ENCODE assay signal across 19 cellular contexts in the genomic region with DNA sequence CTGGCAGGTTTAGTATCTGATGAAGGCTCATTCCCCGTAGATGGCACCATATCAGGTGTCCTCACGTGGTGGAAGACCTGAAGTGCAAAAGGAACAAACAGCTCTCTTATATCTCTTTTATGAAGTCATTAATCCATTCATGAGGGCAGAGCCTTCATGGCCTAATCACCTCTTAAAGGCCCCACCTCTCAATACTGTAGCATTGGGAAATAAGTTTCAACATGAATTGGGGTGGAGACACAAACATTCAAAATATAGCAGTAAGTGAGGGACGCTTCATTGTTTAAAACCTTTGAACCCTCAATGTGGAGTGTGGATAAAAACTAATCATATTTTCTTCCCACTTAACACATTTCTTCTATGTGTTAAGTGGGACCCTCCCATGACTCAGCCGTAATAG.
DNase-seq lines count a peak whose midpoint lies in the region; ATAC-seq, FAIRE-seq and TF ChIP-seq lines count a peak whose summit lies in the region.
"Had no signal": no experiment of that assay in that cellular context is flagged by ENCODE, and none has a peak within 500 bp of the region (broad histone marks: within the 10 kb centered on the region; RNA-seq: fewer than 3 reads in every experiment).

No MANE protein-coding gene starts in this region.

- H3K27ac ChIP-seq in mammary epithelial cell (ENCODE audit: insufficient read depth, low read depth, low read length), result peak overlapping the region; percentile 96
- H3K27ac ChIP-seq in breast epithelium, result no peak overlapping the region
- H3K27ac ChIP-seq in keratinocyte (ENCODE audit: control insufficient read depth, insufficient read depth, low read length), result peak overlapping the region; percentile 67
- H3K27ac ChIP-seq: 22Rv1, A549, C4-2B had no signal

- peaks cover 41% of the 10 kb centered on the region for H3K4me1 ChIP-seq in mammary epithelial cell (ENCODE audit: insufficient read depth, low read length)
- H3K4me1 ChIP-seq in breast epithelium, result no peaks in the 10 kb centered on the region
- H3K4me1 ChIP-seq in keratinocyte (ENCODE audit: control insufficient read depth, extremely low read depth, insufficient read depth, low read length), result peaks cover 48% of the 10 kb centered on the region
- H3K4me1 ChIP-seq: A549, HAP-1 had no signal

- H4K20me1 ChIP-seq in mammary epithelial cell (ENCODE audit: insufficient read depth, low read length), result no peaks in the 10 kb centered on the region
- no peaks in the 10 kb centered on the region for H4K20me1 ChIP-seq in keratinocyte (ENCODE audit: control insufficient read depth, extremely low read depth, insufficient read depth, low read length)

- no peaks in the 10 kb centered on the region for H3K27me3 ChIP-seq in mammary epithelial cell (ENCODE audit: insufficient read depth, low read length)
- no peaks in the 10 kb centered on the region for H3K27me3 ChIP-seq in breast epithelium
- H3K27me3 ChIP-seq in keratinocyte (ENCODE audit: control insufficient read depth, extremely low read depth, insufficient read depth, low read length), result no peaks in the 10 kb centered on the region

- DNase-seq in mammary epithelial cell (no peak), breast epithelium (ENCODE audit: low spot score in 2 of 2) (no peak), epithelial cell of esophagus (ENCODE audit: low read depth) (peak; percentile 74), keratinocyte (ENCODE audit: low read depth, low spot score) (no peak), urothelium cell line (ENCODE audit: low spot score) (no peak), progenitor cell of endocrine pancreas (ENCODE audit: low spot score, unreplicated experiment) (no peak)
- DNase-seq in activated T-cell treated with anti-CD3 and anti-CD28 coated beads, Interleukin-2, amount 50 U/mL, for 4 hours, result no peak
- DNase-seq in activated T-cell treated with anti-CD3 and anti-CD28 coated beads, Interleukin-2, amount 50 U/mL, for 48 hours, result no peak
- DNase-seq: AML-193; Calu3; CD4-positive, alpha-beta T cell; DND-41; EL had no signal

- H3K4me1 Mint-ChIP-seq in activated T-cell treated with anti-CD3 and anti-CD28 coated beads, Interleukin-2, amount 50 U/mL, for 4 hours (ENCODE audit: low read depth), result no peaks in the 10 kb centered on the region
- H3K4me1 Mint-ChIP-seq in progenitor cell of endocrine pancreas (ENCODE audit: low read depth), result peaks cover 10% of the 10 kb centered on the region

- no peaks in the 10 kb centered on the region for H3K27me3 Mint-ChIP-seq in activated T-cell treated with anti-CD3 and anti-CD28 coated beads, Interleukin-2, amount 50 U/mL, for 4 hours (ENCODE audit: low read depth)
- H3K27me3 Mint-ChIP-seq in progenitor cell of endocrine pancreas, result no peaks in the 10 kb centered on the region

- H3K4me3 ChIP-seq in mammary epithelial cell (replicated peaks in 1 of 3; ENCODE audit: insufficient read depth in 1 of 3, low read depth in 2 of 3, low read length in 3 of 3) (no peak overlapping the region), breast epithelium (no peak overlapping the region), epithelial cell of esophagus (ENCODE audit: low read length) (no peak overlapping the region), keratinocyte (ENCODE audit: control insufficient read depth in 2 of 3, extremely low read depth in 1 of 3, insufficient read depth in 2 of 3, low read depth in 1 of 3, low read length in 3 of 3) (no peak overlapping the region)
- H3K4me3 ChIP-seq: A549, GM12878, HAP-1 had no signal

- TF ChIP-seq CTCF in mammary epithelial cell (conservative IDR thresholded peaks at IDR 0.05 in 1 of 2, IDR thresholded peaks at IDR 0.05 in 1 of 2; ENCODE audit: extremely low read depth in 1 of 2, insufficient read depth in 1 of 2, low read depth in 1 of 2, low read length in 2 of 2) (no peak), breast epithelium (IDR thresholded peaks at IDR 0.05) (no peak), epithelial cell of esophagus (IDR thresholded peaks at IDR 0.05; ENCODE audit: insufficient read depth, low read depth, low read length, missing control alignments) (no peak), keratinocyte (optimal IDR thresholded peaks at IDR 0.05 in 1 of 3, IDR thresholded peaks at IDR 0.05 in 1 of 3, conservative IDR thresholded peaks at IDR 0.05 in 1 of 3; ENCODE audit: extremely low read depth in 1 of 3, insufficient read depth in 2 of 3, low read length in 3 of 3) (no peak), progenitor cell of endocrine pancreas (IDR thresholded peaks at IDR 0.05; ENCODE audit: unreplicated experiment) (no peak)

- no peaks in the 10 kb centered on the region for H3K36me3 Mint-ChIP-seq in activated T-cell treated with anti-CD3 and anti-CD28 coated beads, Interleukin-2, amount 50 U/mL, for 4 hours (ENCODE audit: insufficient read depth)
- no peaks in the 10 kb centered on the region for H3K36me3 Mint-ChIP-seq in progenitor cell of endocrine pancreas (ENCODE audit: insufficient read depth)

- FAIRE-seq in keratinocyte (lab: Jason Lieb, UNC), result no peak
- FAIRE-seq in urothelium cell line (lab: Jason Lieb, UNC), result peak; percentile 9
- FAIRE-seq: GM12878, H1 had no signal

- no peak overlapping the region for H3K27ac Mint-ChIP-seq in progenitor cell of endocrine pancreas
- H3K27ac Mint-ChIP-seq: CD4-positive, alpha-beta T cell had no signal

- H3K9ac ChIP-seq in mammary epithelial cell (ENCODE audit: insufficient read depth, low read length) (no peak overlapping the region), keratinocyte (ENCODE audit: control insufficient read depth, extremely low read depth, insufficient read depth, low read length) (no peak overlapping the region)

- in situ Hi-C loops in mammary epithelial cell (cut with MboI; ENCODE audit: low sequenced_read_pairs in 2 of 2), result no loop called here

- 92% methylated on average over 4 of the region's 4 CpGs for WGBS in mammary epithelial cell (ENCODE audit: low coverage, missing lambda C conversion rate)

- H3K4me2 ChIP-seq in mammary epithelial cell (ENCODE audit: insufficient read depth, low read depth, low read length), result no peak overlapping the region
- H3K4me2 ChIP-seq in keratinocyte (ENCODE audit: control insufficient read depth, extremely low read depth, insufficient read depth, low read depth, low read length), result peak overlapping the region; percentile 47
- H3K4me2 ChIP-seq: A549 had no signal

- no TSS peak for BruUV-seq in mammary epithelial cell (replicated peaks; lab: Mats Ljungman, UMichigan)

- H3K9me3 Mint-ChIP-seq in activated T-cell treated with anti-CD3 and anti-CD28 coated beads, Interleukin-2, amount 50 U/mL, for 4 hours, result no peaks in the 10 kb centered on the region
- H3K9me3 Mint-ChIP-seq in progenitor cell of endocrine pancreas (ENCODE audit: low read depth), result no peaks in the 10 kb centered on the region
- H3K9me3 Mint-ChIP-seq: CD4-positive, alpha-beta T cell had no signal

- no peak for TF ChIP-seq POLR2A in breast epithelium (IDR thresholded peaks at IDR 0.05)

- no peaks in the 10 kb centered on the region for H3K9me1 ChIP-seq in keratinocyte (ENCODE audit: control insufficient read depth, extremely low read depth, insufficient read depth, low read length)

- no peak for ATAC-seq in activated T-cell treated with anti-CD3 and anti-CD28 coated beads, Interleukin-2, amount 50 U/mL, for 4 hours
- ATAC-seq: A549, GM12878 had no signal

- H3K79me2 ChIP-seq in mammary epithelial cell (ENCODE audit: insufficient read depth, low read length) (no peaks in the 10 kb centered on the region), keratinocyte (ENCODE audit: control insufficient read depth, insufficient read depth, low read length) (no peaks in the 10 kb centered on the region)

- no peaks in the 10 kb centered on the region for H3K9me3 ChIP-seq in mammary epithelial cell (replicated peaks; ENCODE audit: insufficient read depth, low read length)
- no peaks in the 10 kb centered on the region for H3K9me3 ChIP-seq in breast epithelium
- H3K9me3 ChIP-seq in keratinocyte (ENCODE audit: control insufficient read depth, low read depth, low read length), result no peaks in the 10 kb centered on the region
- H3K9me3 ChIP-seq: A549, HAP-1 had no signal

- intact Hi-C loops in mammary epithelial cell (cut with micrococcal nuclease), result no loop called here
- intact Hi-C loops in breast epithelium (cut with DNase I; ENCODE audit: low total_unique reads), result no loop called here

- H3K36me3 ChIP-seq in mammary epithelial cell (ENCODE audit: insufficient read depth, low read length) (no peaks in the 10 kb centered on the region), breast epithelium (no peaks in the 10 kb centered on the region), keratinocyte (ENCODE audit: control insufficient read depth in 2 of 2, extremely low read depth in 1 of 2, insufficient read depth in 2 of 2, low read length in 2 of 2) (no peaks in the 10 kb centered on the region)
- H3K36me3 ChIP-seq: HAP-1 had no signal

- peak overlapping the region; percentile 32 for H2AFZ ChIP-seq in mammary epithelial cell (ENCODE audit: low read depth, low read length)
- H2AFZ ChIP-seq in keratinocyte (ENCODE audit: control insufficient read depth, low read length), result peak overlapping the region; percentile 55

- no peak overlapping the region for H3K4me3 Mint-ChIP-seq in activated T-cell treated with anti-CD3 and anti-CD28 coated beads, Interleukin-2, amount 50 U/mL, for 4 hours
- H3K4me3 Mint-ChIP-seq in progenitor cell of endocrine pancreas (ENCODE audit: low read depth), result no peak overlapping the region
- H3K4me3 Mint-ChIP-seq: CD4-positive, alpha-beta T cell had no signal

- CTCF ChIA-PET in mammary epithelial cell (lab: Charles Lee; ENCODE audit: low non-redundant PET), result no interaction called here

- dilution Hi-C loops in mammary epithelial cell (cut with HindIII; ENCODE audit: low sequenced_read_pairs), result no loop called here
- dilution Hi-C loops in keratinocyte (cut with MboI; ENCODE audit: extremely low pct_ligation_motif_present, low sequenced_read_pairs), result no loop called here

Comparison
In these comparisons a context has a peak if more than half of its experiments do, and no peak if none do; other contexts are left out.
1. H3K27ac ChIP-seq: peak in mammary epithelial cell (single experiment) and keratinocyte (single experiment); none in breast epithelium (0 of 2).